Comparison of ENCODE assay signal across 22 cellular contexts in genomic region chr2:105521616-105522015, GRCh38.
"Had no signal": no experiment of that assay in that cellular context is flagged by ENCODE, and none has a peak within 500 bp of the region (broad histone marks: within the 10 kb centered on the region; RNA-seq: fewer than 3 reads in every experiment).

No MANE protein-coding gene starts in this region.

- H3K27ac Mint-ChIP-seq: effector memory CD8-positive, alpha-beta T cell; memory B cell; natural killer cell; stimulated activated naive B cell treated with anti-CD40 and anti-IgM and Interleukin-4, amounts not matched to agents 10 μg/mL and 1 μg/mL and 100 μg/mL, for 72 hours; stimulated activated naive CD8-positive, alpha-beta T cell treated with anti-CD3 and anti-CD28 coated beads, Interleukin-15, Interleukin-2, amounts not matched to agents 100 ng/mL and 50 ng/mL, for 24 hours had no signal

- DNase-seq: cortex of kidney; effector memory CD8-positive, alpha-beta T cell; heart left ventricle; left colon; left ventricle myocardium superior; lower lobe of right lung; natural killer cell; posterior cingulate gyrus; psoas muscle; right cardiac atrium; sigmoid colon; spleen; stimulated activated naive B cell treated with anti-CD40 and anti-IgM and Interleukin-4, amounts not matched to agents 10 μg/mL and 1 μg/mL and 100 μg/mL, for 72 hours had no signal

- H3K27ac ChIP-seq: gastroesophageal sphincter, hepatocyte, lower lobe of right lung, ovary, psoas muscle, sigmoid colon, skin epidermis, spleen, thoracic aorta, tibial nerve, vagina had no signal

- H3K79me2 ChIP-seq: hepatocyte had no signal

- H3K4me1 Mint-ChIP-seq: memory B cell; natural killer cell; stimulated activated naive B cell treated with anti-CD40 and anti-IgM and Interleukin-4, amounts not matched to agents 10 μg/mL and 1 μg/mL and 100 μg/mL, for 72 hours had no signal

- H3K36me3 Mint-ChIP-seq: memory B cell; natural killer cell; stimulated activated naive B cell treated with anti-CD40 and anti-IgM and Interleukin-4, amounts not matched to agents 10 μg/mL and 1 μg/mL and 100 μg/mL, for 72 hours had no signal

- H3K9me3 ChIP-seq: gastroesophageal sphincter, heart left ventricle, lower lobe of right lung, ovary, psoas muscle, sigmoid colon, spleen, thoracic aorta, tibial nerve, vagina had no signal

- H3K9me3 Mint-ChIP-seq: effector memory CD8-positive, alpha-beta T cell; memory B cell; natural killer cell; stimulated activated naive B cell treated with anti-CD40 and anti-IgM and Interleukin-4, amounts not matched to agents 10 μg/mL and 1 μg/mL and 100 μg/mL, for 72 hours; stimulated activated naive CD8-positive, alpha-beta T cell treated with anti-CD3 and anti-CD28 coated beads, Interleukin-15, Interleukin-2, amounts not matched to agents 100 ng/mL and 50 ng/mL, for 24 hours had no signal

- H3K27me3 Mint-ChIP-seq: stimulated activated naive CD8-positive, alpha-beta T cell treated with anti-CD3 and anti-CD28 coated beads, Interleukin-15, Interleukin-2, amounts not matched to agents 100 ng/mL and 50 ng/mL, for 24 hours had no signal

- H3K4me2 ChIP-seq: hepatocyte had no signal

- ATAC-seq: effector memory CD8-positive, alpha-beta T cell; gastroesophageal sphincter; heart left ventricle; left colon; left ventricle myocardium superior; lower lobe of right lung; natural killer cell; right cardiac atrium; stimulated activated naive B cell treated with anti-CD40 and anti-IgM and Interleukin-4, amounts not matched to agents 10 μg/mL and 1 μg/mL and 100 μg/mL, for 72 hours had no signal

- H3K36me3 ChIP-seq: gastroesophageal sphincter, heart left ventricle, lower lobe of right lung, ovary, sigmoid colon, spleen, thoracic aorta, tibial nerve, vagina had no signal

- H3K4me3 ChIP-seq: gastroesophageal sphincter, heart left ventricle, hepatocyte, lower lobe of right lung, ovary, psoas muscle, sigmoid colon, skin epidermis, spleen, thoracic aorta, tibial nerve, vagina had no signal

- H3K4me3 Mint-ChIP-seq: effector memory CD8-positive, alpha-beta T cell; memory B cell; natural killer cell; stimulated activated naive B cell treated with anti-CD40 and anti-IgM and Interleukin-4, amounts not matched to agents 10 μg/mL and 1 μg/mL and 100 μg/mL, for 72 hours; stimulated activated naive CD8-positive, alpha-beta T cell treated with anti-CD3 and anti-CD28 coated beads, Interleukin-15, Interleukin-2, amounts not matched to agents 100 ng/mL and 50 ng/mL, for 24 hours had no signal

- H2AFZ ChIP-seq: hepatocyte had no signal

- H3K27me3 ChIP-seq: heart left ventricle, hepatocyte, ovary, sigmoid colon, tibial nerve, vagina had no signal
